ENCODE assay signal across 7 cellular contexts in the genomic region with DNA sequence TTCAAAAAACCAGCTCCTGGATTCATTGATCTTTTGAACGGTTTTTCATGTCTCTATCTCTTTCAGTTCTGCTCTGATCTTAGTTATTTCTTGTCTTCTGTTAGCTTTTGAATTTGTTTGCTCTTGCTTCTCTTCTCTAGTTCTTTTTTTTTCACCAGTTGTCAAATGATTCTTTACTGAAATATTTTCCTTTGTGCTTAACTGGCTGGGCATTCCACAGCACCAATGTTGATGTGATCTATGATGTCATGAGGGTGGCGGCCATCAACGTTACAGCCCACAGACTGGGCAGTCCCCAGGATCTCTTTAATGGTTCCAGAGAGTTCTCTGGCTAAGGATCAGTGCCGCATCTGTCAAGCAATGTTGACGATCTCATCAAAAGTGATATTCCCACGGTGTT. TPM values are rescaled to one million over a fixed set of nuclear protein-coding genes. Genes with fewer than 3 reads are reported as not detected.
DNase-seq lines count a peak whose midpoint lies in the region; ATAC-seq, FAIRE-seq and TF ChIP-seq lines count a peak whose summit lies in the region.
"Not testable (repeated sequence)": the region's sequence is repeated elsewhere in the genome, so short reads cannot be mapped to it uniquely, and the experiment has no call there.

No MANE protein-coding gene starts in this region.

- TF ChIP-seq EP300 in HepG2 (IDR thresholded peaks at IDR 0.05; ENCODE audit: low read depth in 2 of 2, low read length in 2 of 2); HepG2 (CRISPR knock-in tag; IDR thresholded peaks at IDR 0.05; ENCODE audit: borderline replicate concordance): not testable (repeated sequence)

- H3K9ac ChIP-seq in adipocyte (ENCODE audit: low read length); HepG2 (ENCODE audit: insufficient read depth, low read depth, low read length): not testable (repeated sequence)

- H3K4me1 ChIP-seq in HEK293 (ENCODE audit: control insufficient read depth, insufficient read depth, low read length); HepG2 (ENCODE audit: insufficient read depth, low read length): not testable (repeated sequence)
- H3K4me1 ChIP-seq in adipocyte (ENCODE audit: control insufficient read depth, insufficient read depth, low read length): peaks cover 14% of the 10 kb centered on the region

- H2AFZ ChIP-seq in HepG2 (ENCODE audit: low read length): not testable (repeated sequence)

- intact Hi-C loops in HepG2 (cut with micrococcal nuclease; ENCODE audit: unreplicated experiment): not testable (repeated sequence)

- not testable (repeated sequence) for H3K4me3 ChIP-seq in HEK293 (ENCODE audit: low read depth, low read length); adipocyte (ENCODE audit: low read length); cardiac fibroblast (replicated peaks in 1 of 2; ENCODE audit: low read depth in 2 of 2, low read length in 2 of 2); HepG2 (replicated peaks in 1 of 3; ENCODE audit: insufficient read depth in 1 of 3, low read depth in 2 of 3, low read length in 3 of 3)

- ATAC-seq in HepG2: not testable (repeated sequence)

- TF ChIP-seq RAD21 in HepG2 (CRISPR knock-in tag; IDR thresholded peaks at IDR 0.05): not testable (repeated sequence)

- CTCF ChIA-PET in HEK293 (lab: Yijun Ruan, JAX); HepG2 (lab: Yijun Ruan, JAX; ENCODE audit: low intra/inter-chr PET ratio, low total read pairs): not testable (repeated sequence)

- not testable (repeated sequence) for TF ChIP-seq CTCF in HEK293 (tag by site-specific recombination; IDR thresholded peaks at IDR 0.05); cardiac fibroblast (IDR thresholded peaks at IDR 0.05; ENCODE audit: low read depth, low read length); HepG2 (CRISPR knock-in tag; IDR thresholded peaks at IDR 0.05)

- BruUV-seq in HepG2 (replicated peaks; lab: Mats Ljungman, UMichigan): not testable (repeated sequence)

- not testable (repeated sequence) for FAIRE-seq in HepG2 (lab: Jason Lieb, UNC)

- in situ Hi-C loops in HepG2 (cut with HindIII; ENCODE audit: extremely low pct_ligation_motif_present, low pct_unique_long_range_greater_than_20kb): not testable (repeated sequence)

- POLR2A ChIA-PET in HEK293 (lab: Yijun Ruan, JAX); HepG2 (lab: Yijun Ruan, JAX): not testable (repeated sequence)

- not testable (repeated sequence) for H3K36me3 ChIP-seq in HEK293 (ENCODE audit: control insufficient read depth in 2 of 2, insufficient read depth in 1 of 2, low read length in 2 of 2); adipocyte (ENCODE audit: control insufficient read depth, insufficient read depth, low read length, severe bottlenecking); HepG2 (replicated peaks in 1 of 2; ENCODE audit: control insufficient read depth in 1 of 2, insufficient read depth in 2 of 2, low read length in 2 of 2)

- not testable (repeated sequence) for H4K20me1 ChIP-seq in HepG2 (ENCODE audit: insufficient read depth, low read length)

- peak; percentile 32 for DNase-seq in AG20443 (ENCODE audit: low spot score)
- DNase-seq in adipocyte (ENCODE audit: low read depth): peak; percentile 24
- peak; percentile 32 to 45 for DNase-seq in cardiac fibroblast (ENCODE audit: low read depth in 2 of 2)
- peak; percentile 68 for DNase-seq in fibroblast of peridontal ligament (ENCODE audit: extremely low read depth)
- DNase-seq in HepG2 (ENCODE audit: low spot score): not testable (repeated sequence)
- DNase-seq in renal cortical epithelial cell (ENCODE audit: low read depth): peak; percentile 11

- H3K9me3 ChIP-seq in HEK293 (ENCODE audit: control insufficient read depth, insufficient read depth, low read depth, low read length); adipocyte (ENCODE audit: control insufficient read depth, low read length); HepG2 (ENCODE audit: low read length): not testable (repeated sequence)

- H3K79me2 ChIP-seq in HepG2 (ENCODE audit: insufficient read depth, low read length): not testable (repeated sequence)

- not testable (repeated sequence) for TF ChIP-seq POLR2A in HepG2 (IDR thresholded peaks at IDR 0.05; ENCODE audit: insufficient read depth in 1 of 2, low read depth in 2 of 2, low read length in 2 of 2)

- H3K27ac ChIP-seq in HEK293 (ENCODE audit: extremely low read depth, low read depth, low read length); HepG2 (ENCODE audit: extremely low read length, insufficient read depth, low read length): not testable (repeated sequence)

- H3K4me2 ChIP-seq in HepG2 (ENCODE audit: low read depth, low read length): not testable (repeated sequence)

- 16% methylated on average over 6 of the region's 6 CpGs for WGBS in HepG2 (ENCODE audit: low lambda C conversion rate)

- not testable (repeated sequence) for H3K27me3 ChIP-seq in adipocyte (replicated peaks; ENCODE audit: control insufficient read depth, insufficient read depth, low read length); HepG2 (ENCODE audit: control insufficient read depth in 1 of 2, insufficient read depth in 2 of 2, low read length in 2 of 2)

TF ChIP-seq in HEK293, 187 proteins besides CTCF, POLR2A, EP300 and RAD21:
- 0 out of 2 replicates have a peak, but pooled peaks have one; percentile 32 for TF ChIP-seq ZBTB21 (tag by site-specific recombination; IDR thresholded peaks at IDR 0.05)
- TF ChIP-seq, protein P1, sequence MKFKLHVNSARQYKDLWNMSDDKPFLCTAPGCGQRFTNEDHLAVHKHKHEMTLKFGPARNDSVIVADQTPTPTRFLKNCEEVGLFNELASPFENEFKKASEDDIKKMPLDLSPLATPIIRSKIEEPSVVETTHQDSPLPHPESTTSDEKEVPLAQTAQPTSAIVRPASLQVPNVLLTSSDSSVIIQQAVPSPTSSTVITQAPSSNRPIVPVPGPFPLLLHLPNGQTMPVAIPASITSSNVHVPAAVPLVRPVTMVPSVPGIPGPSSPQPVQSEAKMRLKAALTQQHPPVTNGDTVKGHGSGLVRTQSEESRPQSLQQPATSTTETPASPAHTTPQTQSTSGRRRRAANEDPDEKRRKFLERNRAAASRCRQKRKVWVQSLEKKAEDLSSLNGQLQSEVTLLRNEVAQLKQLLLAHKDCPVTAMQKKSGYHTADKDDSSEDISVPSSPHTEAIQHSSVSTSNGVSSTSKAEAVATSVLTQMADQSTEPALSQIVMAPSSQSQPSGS (tag by site-specific recombination; IDR thresholded peaks at IDR 0.05; ENCODE audit: low read depth): peak; percentile 18; the same call in 1 of the 2 replicates

TF ChIP-seq in HepG2, 621 proteins besides CTCF, POLR2A, EP300 and RAD21:
- TF ChIP-seq CREB1 (IDR thresholded peaks at IDR 0.05) (peak; percentile 67), ATF7 (IDR thresholded peaks at IDR 0.05) (peak; percentile 81)
- TF ChIP-seq CREB1, ATF7 (CRISPR knock-in tag; IDR thresholded peaks at IDR 0.05): not testable (repeated sequence)

RNA-seq across cellular contexts. Expression of gene CFL2, which starts 25.7 kb away (rescaled TPM):
- 158 and 301 TPM in 2 replicates for total RNA-seq in HepG2 (2016; rRNA removed; fragmentation: Illumina TruSeq; extraction: Trizol)
- 28.5 and 36.5 TPM in 2 replicates for total RNA-seq in HepG2 (2016; cell fraction: cytosol; rRNA removed; fragmentation: Illumina TruSeq; extraction: Trizol; ENCODE audit: low read depth)
- 158 and 295 TPM in 2 replicates for total RNA-seq in HepG2 (2016; cell fraction: insoluble cytoplasmic fraction; rRNA removed; fragmentation: Illumina TruSeq; extraction: Trizol)
- 108 and 127 TPM in 2 replicates for total RNA-seq in HepG2 (2016; cell fraction: membrane; rRNA removed; fragmentation: Illumina TruSeq; extraction: Trizol)
- 85.5 and 89.1 TPM in 2 replicates for total RNA-seq in HepG2 (2016; cell fraction: nucleus; rRNA removed; fragmentation: Illumina TruSeq; extraction: Trizol)
- polyA plus RNA-seq in HepG2 (2011; rRNA removed): 68.8 and 114 TPM in 2 replicates
- polyA plus RNA-seq in HepG2 (2011; cell fraction: cytosol; rRNA removed): 44.2 and 78.0 TPM in 2 replicates
- polyA plus RNA-seq in HepG2 (2011; cell fraction: nucleus; rRNA removed): 22.8 and 33.8 TPM in 2 replicates
- 145 and 207 TPM in 2 replicates for polyA plus RNA-seq in HepG2 (2012)
- 96.7 and 98.0 TPM in 2 replicates for polyA plus RNA-seq in HepG2 (2016; cell fraction: cytosol; fragmentation: Illumina TruSeq; extraction: Trizol; ENCODE audit: low read depth)
- polyA plus RNA-seq in HepG2 (2016; cell fraction: insoluble cytoplasmic fraction; fragmentation: Illumina TruSeq; extraction: Trizol; ENCODE audit: low read depth): 414 and 424 TPM in 2 replicates
- polyA plus RNA-seq in HepG2 (2016; cell fraction: membrane; fragmentation: Illumina TruSeq; extraction: Trizol; ENCODE audit: low read depth): 172 and 187 TPM in 2 replicates
- polyA plus RNA-seq in HepG2 (2016; cell fraction: nucleus; fragmentation: Illumina TruSeq; extraction: Trizol; ENCODE audit: insufficient read depth, low read depth): 152 and 161 TPM in 2 replicates
- polyA minus RNA-seq in HepG2 (2011; rRNA and poly(A)+ RNA removed; ENCODE audit: low replicate concordance): 34.1 and 43.7 TPM in 2 replicates
- polyA minus RNA-seq in HepG2 (2011; cell fraction: cytosol; rRNA and poly(A)+ RNA removed): 94.3 and 108 TPM in 2 replicates
- 50.5 and 53.0 TPM in 2 replicates for polyA minus RNA-seq in HepG2 (2011; cell fraction: nucleus; rRNA and poly(A)+ RNA removed)
- 54.4 and 57.3 TPM in 2 replicates for total RNA-seq in renal cortical epithelial cell
